8 cellular contexts compared by ENCODE assay signal in genomic region chr3:126679318-126679751, GRCh38. TPM values are rescaled to one million over a fixed set of nuclear protein-coding genes. Genes with fewer than 3 reads are reported as not detected.
DNase-seq lines count a peak whose midpoint lies in the region; ATAC-seq lines count a peak whose summit lies in the region.

No MANE protein-coding gene starts in this region.

- peaks cover 3% of the 10 kb centered on the region for H3K36me3 Mint-ChIP-seq in activated CD8-positive, alpha-beta T cell treated with anti-CD3 and anti-CD28 coated beads, Interleukin-2, amount 10 ng/mL, durations not matched to agents 7 days and 5 days (ENCODE audit: low read depth)

- H3K27me3 Mint-ChIP-seq in activated CD8-positive, alpha-beta T cell treated with anti-CD3 and anti-CD28 coated beads, Interleukin-2, amount 10 ng/mL, durations not matched to agents 7 days and 5 days (ENCODE audit: low read depth) = peaks cover 20% of the 10 kb centered on the region

- DNase-seq in COLO829 (ENCODE audit: low spot score) (peak; percentile 71), NCI-H82 treated with DMSO at 0.1 percent for 48 hours (lab: John Stamatoyannopoulos, UW; ENCODE audit: unreplicated experiment) (peak; percentile 52), ecto neural progenitor cell (ENCODE audit: low spot score) (peak; percentile 94), lung microvascular endothelial cell (ENCODE audit: low read depth in 2 of 2) (peak; percentile 72 to 83)
- peak; percentile 79 for DNase-seq in activated CD8-positive, alpha-beta T cell treated with anti-CD3 and anti-CD28 coated beads, Interleukin-2, amount 10 ng/mL, durations not matched to agents 7 days and 5 days
- peak; percentile 58 for DNase-seq in stimulated activated CD8-positive, alpha-beta memory T cell treated with anti-CD3 and anti-CD28 coated beads, Interleukin-12 subunit alpha, Interleukin-12 subunit beta, amount 100 ng/mL, for 4 hours (ENCODE audit: low read depth)

- POLR2A ChIA-PET in activated CD8-positive, alpha-beta T cell treated with anti-CD3 and anti-CD28 coated beads, Interleukin-2, amount 10 ng/mL, durations not matched to agents 7 days and 5 days (lab: Charles Lee) = no interaction called here

- H3K9me3 Mint-ChIP-seq in activated CD8-positive, alpha-beta T cell treated with anti-CD3 and anti-CD28 coated beads, Interleukin-2, amount 10 ng/mL, durations not matched to agents 7 days and 5 days (ENCODE audit: insufficient read depth) = peaks cover 5% of the 10 kb centered on the region

- peak; percentile 63 for ATAC-seq in HG03432 (IDR thresholded peaks at IDR 0.05; ENCODE audit: unreplicated experiment)
- peak; percentile 79 for ATAC-seq in activated CD8-positive, alpha-beta T cell treated with anti-CD3 and anti-CD28 coated beads, Interleukin-2, amount 10 ng/mL, durations not matched to agents 7 days and 5 days
- no peak for ATAC-seq in HG03342 (IDR thresholded peaks at IDR 0.05; ENCODE audit: unreplicated experiment)

- peaks cover 6% of the 10 kb centered on the region for H3K4me1 Mint-ChIP-seq in activated CD8-positive, alpha-beta T cell treated with anti-CD3 and anti-CD28 coated beads, Interleukin-2, amount 10 ng/mL, durations not matched to agents 7 days and 5 days (ENCODE audit: low read depth)

- no peak overlapping the region for H3K27ac Mint-ChIP-seq in activated CD8-positive, alpha-beta T cell treated with anti-CD3 and anti-CD28 coated beads, Interleukin-2, amount 10 ng/mL, durations not matched to agents 7 days and 5 days

- CTCF ChIA-PET in activated CD8-positive, alpha-beta T cell treated with anti-CD3 and anti-CD28 coated beads, Interleukin-2, amount 10 ng/mL, durations not matched to agents 7 days and 5 days (lab: Charles Lee) = interaction anchor here (0.7 to 1.8 kb wide), 14 partner anchors 8 to 869 kb away, joined by 3 to 9 read pairs (median 4); no protein-coding TSS in a partner anchor

- no peak overlapping the region for H3K4me3 Mint-ChIP-seq in activated CD8-positive, alpha-beta T cell treated with anti-CD3 and anti-CD28 coated beads, Interleukin-2, amount 10 ng/mL, durations not matched to agents 7 days and 5 days

RNA-seq across cellular contexts. Expression of gene TXNRD3, which starts 24.4 kb away (rescaled TPM):
- total RNA-seq in activated CD8-positive, alpha-beta T cell treated with anti-CD3 and anti-CD28 coated beads, Interleukin-2, amount 10 ng/mL, durations not matched to agents 7 days and 5 days = 1 to 10 TPM; 1.0 to 1.3 TPM
- 6.3 and 6.8 TPM in 2 replicates for total RNA-seq in lung microvascular endothelial cell

RNA-seq across cellular contexts. Expression of gene CHCHD6, which starts 24.7 kb away (rescaled TPM):
- 1 to 10 TPM; 5.1 to 6.2 TPM for total RNA-seq in activated CD8-positive, alpha-beta T cell treated with anti-CD3 and anti-CD28 coated beads, Interleukin-2, amount 10 ng/mL, durations not matched to agents 7 days and 5 days
- total RNA-seq in lung microvascular endothelial cell = 4.6 and 5.4 TPM in 2 replicates
